ENCODE assay signal across 1 cellular context in the genomic region with DNA sequence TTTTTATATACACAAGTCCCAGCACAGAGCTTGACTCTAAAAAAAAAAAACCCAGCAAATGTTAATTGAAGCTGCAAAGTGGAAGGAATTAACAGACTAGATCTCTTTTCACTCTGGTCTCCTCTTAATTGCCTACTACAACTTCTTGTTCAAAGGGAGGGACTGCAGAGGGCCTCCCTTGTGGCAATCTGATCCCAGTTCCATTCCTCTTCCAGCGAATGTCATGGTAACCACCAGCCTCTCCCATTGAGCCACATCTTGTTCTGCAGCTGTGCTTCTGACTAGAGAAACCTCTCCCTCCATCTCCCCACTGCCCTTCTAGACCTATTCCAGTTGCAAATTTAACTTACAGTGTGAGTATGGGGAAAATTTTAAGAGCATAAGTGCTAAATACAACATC.
TF ChIP-seq lines count a peak whose summit lies in the region.

No MANE protein-coding gene starts in this region.

TF ChIP-seq in IMR-90, 13 proteins besides CTCF, POLR2A, EP300 and RAD21:
- TF ChIP-seq CEBPB (IDR thresholded peaks at IDR 0.05; ENCODE audit: low read depth, low read length) (no peak), RCOR1 (IDR thresholded peaks at IDR 0.05; ENCODE audit: insufficient replicate concordance, low read length) (no peak), CHD1 (IDR thresholded peaks at IDR 0.05; ENCODE audit: low read depth, low read length) (no peak), MAFK (IDR thresholded peaks at IDR 0.05; ENCODE audit: low read depth, low read length) (no peak), NFE2L2 (IDR thresholded peaks at IDR 0.05; ENCODE audit: low read depth, low read length) (no peak), MAZ (IDR thresholded peaks at IDR 0.05; ENCODE audit: borderline replicate concordance, low read depth, low read length) (no peak), FOS (IDR thresholded peaks at IDR 0.05; ENCODE audit: low read depth, low read length) (no peak), BHLHE40 (IDR thresholded peaks at IDR 0.05; ENCODE audit: low read depth, low read length) (no peak), SMC3 (IDR thresholded peaks at IDR 0.05; ENCODE audit: low read depth, low read length) (no peak), ELK1 (IDR thresholded peaks at IDR 0.05; ENCODE audit: borderline replicate concordance, low read depth, low read length) (no peak), RFX5 (IDR thresholded peaks at IDR 0.05; ENCODE audit: low read depth, low read length) (no peak), MXI1 (IDR thresholded peaks at IDR 0.05; ENCODE audit: borderline replicate concordance, low read depth, low read length) (no peak)
- TF ChIP-seq, protein P1, sequence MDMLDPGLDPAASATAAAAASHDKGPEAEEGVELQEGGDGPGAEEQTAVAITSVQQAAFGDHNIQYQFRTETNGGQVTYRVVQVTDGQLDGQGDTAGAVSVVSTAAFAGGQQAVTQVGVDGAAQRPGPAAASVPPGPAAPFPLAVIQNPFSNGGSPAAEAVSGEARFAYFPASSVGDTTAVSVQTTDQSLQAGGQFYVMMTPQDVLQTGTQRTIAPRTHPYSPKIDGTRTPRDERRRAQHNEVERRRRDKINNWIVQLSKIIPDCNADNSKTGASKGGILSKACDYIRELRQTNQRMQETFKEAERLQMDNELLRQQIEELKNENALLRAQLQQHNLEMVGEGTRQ (IDR thresholded peaks at IDR 0.05; ENCODE audit: low read depth, low read length): no peak
